Comparison of ENCODE assay signal across 26 cellular contexts in the genomic region with DNA sequence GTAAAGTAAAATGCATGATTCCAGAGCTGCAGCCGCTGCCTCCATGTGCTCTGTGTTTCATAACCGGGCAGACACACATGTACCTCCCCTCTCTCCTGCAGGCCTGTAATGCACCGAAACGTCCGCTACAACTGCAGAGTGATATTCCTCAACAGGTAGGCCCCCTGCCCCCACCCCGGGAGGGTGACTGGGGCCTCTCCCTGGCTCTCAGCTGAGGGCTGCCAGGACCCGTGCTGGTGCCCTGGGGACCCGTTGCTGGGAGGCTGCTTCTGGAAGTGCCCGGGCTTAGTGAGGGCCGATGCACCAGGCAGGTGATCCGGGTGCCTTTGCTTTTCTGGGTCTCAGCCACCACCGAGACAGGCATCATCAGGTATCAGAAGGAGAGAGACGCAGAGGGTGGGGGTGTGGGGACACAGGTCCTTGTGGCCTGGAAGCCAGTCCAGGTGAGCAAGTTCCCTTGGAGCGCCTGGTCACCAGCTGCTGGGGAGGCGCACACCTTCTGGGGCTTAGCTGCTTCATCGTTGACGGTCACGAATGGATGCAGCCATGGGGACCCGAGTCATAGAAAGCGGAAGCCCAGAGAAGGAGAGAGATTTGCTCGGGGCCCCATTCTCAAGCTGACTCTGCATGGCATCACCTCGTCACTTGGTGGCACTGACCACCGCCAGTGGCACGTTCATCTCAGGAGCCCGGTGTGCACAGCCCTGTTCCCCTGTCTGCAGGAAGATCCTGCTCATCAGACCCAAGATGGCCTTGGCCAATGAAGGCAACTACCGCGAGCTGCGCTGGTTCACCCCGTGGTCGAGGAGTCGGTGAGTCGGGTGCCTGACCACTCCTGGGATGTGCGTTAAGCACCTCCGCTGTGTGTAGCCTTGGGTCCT. TPM values are rescaled to one million over a fixed set of nuclear protein-coding genes. Genes with fewer than 3 reads are reported as not detected.
A peak's percentile ranks its signal among the peaks of the same experiment; 100 is the strongest.
DNase-seq lines count a peak whose midpoint lies in the region; ATAC-seq, FAIRE-seq and TF ChIP-seq lines count a peak whose summit lies in the region.
"Had no signal": no experiment of that assay in that cellular context is flagged by ENCODE, and none has a peak within 500 bp of the region (broad histone marks: within the 10 kb centered on the region; RNA-seq: fewer than 3 reads in every experiment).

No MANE protein-coding gene starts in this region.

- H3K14ac ChIP-seq in mesenchymal stem cell (ENCODE audit: low read length in 2 of 2) = no peak overlapping the region

- no peaks in the 10 kb centered on the region for H3K79me2 ChIP-seq in astrocyte (ENCODE audit: insufficient read depth, low read length)

- H2BK120ac ChIP-seq in mesenchymal stem cell (ENCODE audit: low read depth, low read length) = no peak overlapping the region

- H3K36me3 ChIP-seq in left ventricle myocardium inferior = peaks cover 78% of the 10 kb centered on the region
- H3K36me3 ChIP-seq in astrocyte (ENCODE audit: insufficient read depth, low read length) = peaks cover 15% of the 10 kb centered on the region
- peaks cover 65 to 83% of the 10 kb centered on the region in 2 experiments for H3K36me3 ChIP-seq in mesenchymal stem cell (ENCODE audit: control insufficient read depth in 1 of 2, insufficient read depth in 2 of 2, low read depth in 1 of 2, low read length in 2 of 2)
- H3K36me3 ChIP-seq: SJSA1 had no signal

- no peak for FAIRE-seq in astrocyte (lab: Jason Lieb, UNC)
- FAIRE-seq: A204.1, GM19239, H54 had no signal

- H3K9me3 Mint-ChIP-seq in astrocyte (ENCODE audit: unreplicated experiment) = no peaks in the 10 kb centered on the region
- H3K9me3 Mint-ChIP-seq in stimulated activated naive B cell treated with anti-CD40 and anti-IgM and Interleukin-4, amounts not matched to agents 10 μg/mL and 1 μg/mL and 100 μg/mL, for 72 hours = no peaks in the 10 kb centered on the region

- H3K4me3 ChIP-seq in left ventricle myocardium inferior (no peak overlapping the region), astrocyte (ENCODE audit: insufficient read depth, low read depth, low read length) (no peak overlapping the region), mesenchymal stem cell (ENCODE audit: insufficient read depth in 1 of 2, low read depth in 1 of 2, low read length in 2 of 2) (no peak overlapping the region)
- H3K4me3 ChIP-seq: SJSA1 had no signal

- no peak overlapping the region for H2BK15ac ChIP-seq in mesenchymal stem cell (ENCODE audit: low read depth, poor library complexity, severe bottlenecking)

- H3K27me3 Mint-ChIP-seq in astrocyte (ENCODE audit: low read depth, unreplicated experiment) = no peaks in the 10 kb centered on the region
- no peaks in the 10 kb centered on the region for H3K27me3 Mint-ChIP-seq in stimulated activated naive B cell treated with anti-CD40 and anti-IgM and Interleukin-4, amounts not matched to agents 10 μg/mL and 1 μg/mL and 100 μg/mL, for 72 hours

- H3K4me1 ChIP-seq in left ventricle myocardium inferior = no peaks in the 10 kb centered on the region
- no peaks in the 10 kb centered on the region for H3K4me1 ChIP-seq in astrocyte (ENCODE audit: insufficient read depth, low read length)
- H3K4me1 ChIP-seq in mesenchymal stem cell (ENCODE audit: control insufficient read depth, insufficient read depth, low read depth, low read length) = peaks cover 3% of the 10 kb centered on the region
- H3K4me1 ChIP-seq: SJSA1 had no signal

- ATAC-seq in stimulated activated naive B cell treated with anti-CD40 and anti-IgM and Interleukin-4, amounts not matched to agents 10 μg/mL and 1 μg/mL and 100 μg/mL, for 72 hours (replicated peaks) = no peak

- H3K23ac ChIP-seq in mesenchymal stem cell (ENCODE audit: low read length in 2 of 2) = no peak overlapping the region

- no peak overlapping the region for H2BK12ac ChIP-seq in mesenchymal stem cell (ENCODE audit: low read length in 2 of 2)

- H3K27me3 ChIP-seq in left ventricle myocardium inferior (ENCODE audit: low read depth) (no peaks in the 10 kb centered on the region), astrocyte (ENCODE audit: insufficient read depth, low read length) (no peaks in the 10 kb centered on the region), mesenchymal stem cell (ENCODE audit: control insufficient read depth in 1 of 2, insufficient read depth in 1 of 2, low read length in 2 of 2) (no peaks in the 10 kb centered on the region)
- H3K27me3 ChIP-seq: SJSA1 had no signal

- H3K18ac ChIP-seq in mesenchymal stem cell (ENCODE audit: low read depth in 1 of 2, low read length in 2 of 2) = no peak overlapping the region

- TF ChIP-seq CTCF in left ventricle myocardium inferior (IDR thresholded peaks at IDR 0.05; ENCODE audit: borderline replicate concordance) (no peak), astrocyte (IDR thresholded peaks at IDR 0.05; ENCODE audit: insufficient read depth, low read depth, low read length) (no peak)

- H4K8ac ChIP-seq in mesenchymal stem cell (ENCODE audit: low read length) = no peak overlapping the region

- no peaks in the 10 kb centered on the region for H3K9me3 ChIP-seq in left ventricle myocardium inferior (replicated peaks)
- no peaks in the 10 kb centered on the region for H3K9me3 ChIP-seq in astrocyte (ENCODE audit: insufficient read depth, low read depth, low read length)
- no peaks in the 10 kb centered on the region for H3K9me3 ChIP-seq in mesenchymal stem cell (ENCODE audit: control insufficient read depth, low read length)
- H3K9me3 ChIP-seq: SJSA1 had no signal

- H3K4me3 Mint-ChIP-seq in astrocyte (ENCODE audit: unreplicated experiment) = peak overlapping the region; percentile 28
- no peak overlapping the region for H3K4me3 Mint-ChIP-seq in stimulated activated naive B cell treated with anti-CD40 and anti-IgM and Interleukin-4, amounts not matched to agents 10 μg/mL and 1 μg/mL and 100 μg/mL, for 72 hours

- peaks cover 46% of the 10 kb centered on the region for H3K36me3 Mint-ChIP-seq in astrocyte (ENCODE audit: low read depth, unreplicated experiment)
- H3K36me3 Mint-ChIP-seq in stimulated activated naive B cell treated with anti-CD40 and anti-IgM and Interleukin-4, amounts not matched to agents 10 μg/mL and 1 μg/mL and 100 μg/mL, for 72 hours = peaks cover 70 to 90% of the 10 kb centered on the region in 2 donors

- H2AFZ ChIP-seq in astrocyte (ENCODE audit: low read depth, low read length) (no peak overlapping the region), mesenchymal stem cell (ENCODE audit: low read depth, low read length) (no peak overlapping the region)

- 97% methylated on average over 34 of the region's 34 CpGs for WGBS in mesenchymal stem cell

- H3K9ac ChIP-seq in astrocyte (ENCODE audit: low read length) (no peak overlapping the region), mesenchymal stem cell (ENCODE audit: low read length) (no peak overlapping the region)

- H2AK5ac ChIP-seq in mesenchymal stem cell (ENCODE audit: low read length, severe bottlenecking) = no peak overlapping the region

- no peaks in the 10 kb centered on the region for H3K4me1 Mint-ChIP-seq in astrocyte (ENCODE audit: low read depth, unreplicated experiment)
- peaks cover 17 to 24% of the 10 kb centered on the region in 2 donors for H3K4me1 Mint-ChIP-seq in stimulated activated naive B cell treated with anti-CD40 and anti-IgM and Interleukin-4, amounts not matched to agents 10 μg/mL and 1 μg/mL and 100 μg/mL, for 72 hours

- DNase-seq in cardiac septum (ENCODE audit: low spot score) (peak; percentile 69), left ventricle myocardium inferior (no peak), astrocyte (ENCODE audit: low read depth) (no peak), mesenchymal stem cell (no peak), HUDEP-2 (lab: John Stamatoyannopoulos, UW; ENCODE audit: unreplicated experiment in 76 of 76) (no peak), NCI-H82 treated with DMSO at 0.1 percent for 48 hours (lab: John Stamatoyannopoulos, UW; ENCODE audit: unreplicated experiment) (no peak), cerebellum (ENCODE audit: low spot score) (no peak)
- no peak for DNase-seq in stimulated activated naive B cell treated with anti-CD40 and anti-IgM and Interleukin-4, amounts not matched to agents 10 μg/mL and 1 μg/mL and 100 μg/mL, for 72 hours
- DNase-seq: DMS53; EL; GF-D8; KBM-7; MM.1S; NCI-H1048; NCI-H1436; NCI-H187 treated with DMSO at 0.1 percent for 48 hours; NCI-H2107; NCI-H2227 treated with DMSO at 0.1 percent for 48 hours; NCI-H510A; NK-92 treated with Interleukin-12 subunit alpha and Interleukin-12 subunit beta, amount 100 ng/mL, for 24 hours had no signal

- no peak overlapping the region for H3K27ac ChIP-seq in left ventricle myocardium inferior (replicated peaks)
- H3K27ac ChIP-seq in astrocyte (ENCODE audit: low read depth, low read length) = no peak overlapping the region
- no peak overlapping the region for H3K27ac ChIP-seq in mesenchymal stem cell (ENCODE audit: low read length, poor library complexity, severe bottlenecking)
- H3K27ac ChIP-seq: C4-2B, RWPE1, SJSA1 had no signal

- H3K79me1 ChIP-seq in mesenchymal stem cell (replicated peaks; ENCODE audit: low read length, poor library complexity, severe bottlenecking) = peaks cover 34% of the 10 kb centered on the region

- intact Hi-C loops in cardiac septum (cut with DNase I) = no loop called here
- intact Hi-C loops in left ventricle myocardium inferior (cut with micrococcal nuclease) = no loop called here

- H3K27ac Mint-ChIP-seq in astrocyte (ENCODE audit: unreplicated experiment) = no peak overlapping the region
- peak overlapping the region; percentile 38 for H3K27ac Mint-ChIP-seq in stimulated activated naive B cell treated with anti-CD40 and anti-IgM and Interleukin-4, amounts not matched to agents 10 μg/mL and 1 μg/mL and 100 μg/mL, for 72 hours

- no peak overlapping the region for H3K4ac ChIP-seq in mesenchymal stem cell (ENCODE audit: low read depth in 1 of 2, low read length in 2 of 2)

- H4K91ac ChIP-seq in mesenchymal stem cell (ENCODE audit: low read length) = peak overlapping the region; percentile 32

- H3K4me2 ChIP-seq in astrocyte (ENCODE audit: low read length) (no peak overlapping the region), mesenchymal stem cell (ENCODE audit: low read length, poor library complexity, severe bottlenecking) (no peak overlapping the region)

- no peak overlapping the region for H2BK5ac ChIP-seq in mesenchymal stem cell (ENCODE audit: low read depth, low read length, poor library complexity, severe bottlenecking)

- peaks cover 22% of the 10 kb centered on the region for H4K20me1 ChIP-seq in astrocyte (ENCODE audit: insufficient read depth, low read length)

RNA-seq across cellular contexts. Expression of a gene that starts 10.6 kb away (rescaled TPM):
- total RNA-seq in cardiac septum (22.0 TPM), left ventricle myocardium inferior (17.5 TPM), astrocyte (84.7 and 87.9 TPM in 2 replicates), cerebellum (32.0 TPM)
- polyA plus RNA-seq in mesenchymal stem cell (2013, experiment 1 of 2) = 42.5 TPM
- 39.8 TPM for polyA plus RNA-seq in mesenchymal stem cell (2013, experiment 2 of 2)

RNA-seq across cellular contexts. Expression of a gene that starts 15.4 kb away (rescaled TPM):
- total RNA-seq in cardiac septum (31.2 TPM), left ventricle myocardium inferior (39.1 TPM), astrocyte (76.1 and 92.8 TPM in 2 replicates), cerebellum (36.7 TPM)
- 307 TPM for polyA plus RNA-seq in mesenchymal stem cell (2013, experiment 1 of 2)
- 298 TPM for polyA plus RNA-seq in mesenchymal stem cell (2013, experiment 2 of 2)
